Comparison of ENCODE assay signal across 19 cellular contexts in genomic region chr11:33325456-33325855, GRCh38. TPM values are rescaled to one million over a fixed set of nuclear protein-coding genes. Genes with fewer than 3 reads are reported as not detected.
"Had no signal": no experiment of that assay in that cellular context is flagged by ENCODE, and none has a peak within 500 bp of the region (broad histone marks: within the 10 kb centered on the region; RNA-seq: fewer than 3 reads in every experiment).

No MANE protein-coding gene starts in this region.

- H3K36me3 Mint-ChIP-seq: natural killer cell treated with Interleukin-12 subunit alpha and Interleukin-12 subunit beta and Interleukin-15 and Interleukin-18, amount 100 ng/mL, for 72 hours; neural progenitor cell had no signal

- H3K9me3 ChIP-seq: colonic mucosa, heart right ventricle, left lung, ovary, tibial nerve, upper lobe of right lung, vagina had no signal

- H3K9ac ChIP-seq: neural progenitor cell had no signal

- ATAC-seq: left lung; natural killer cell treated with Interleukin-12 subunit alpha and Interleukin-12 subunit beta and Interleukin-15 and Interleukin-18, amount 100 ng/mL, for 72 hours; stimulated activated naive CD8-positive, alpha-beta T cell treated with anti-CD3 and anti-CD28 coated beads, Interleukin-15, Interleukin-2, amounts not matched to agents 100 U/mL and 50 U/mL, for 24 hours; upper lobe of right lung had no signal

- H3K4me1 Mint-ChIP-seq: neural progenitor cell had no signal

- H3K27me3 Mint-ChIP-seq: natural killer cell treated with Interleukin-12 subunit alpha and Interleukin-12 subunit beta and Interleukin-15 and Interleukin-18, amount 100 ng/mL, for 72 hours had no signal

- H3K9me3 Mint-ChIP-seq: endodermal cell; natural killer cell treated with Interleukin-12 subunit alpha and Interleukin-12 subunit beta and Interleukin-15 and Interleukin-18, amount 100 ng/mL, for 72 hours; neural progenitor cell had no signal

- H3K27ac Mint-ChIP-seq: endodermal cell; natural killer cell treated with Interleukin-12 subunit alpha and Interleukin-12 subunit beta and Interleukin-15 and Interleukin-18, amount 100 ng/mL, for 72 hours; neural progenitor cell had no signal

- DNase-seq: colonic mucosa; dermis blood vessel endothelial cell; endodermal cell; heart right ventricle; left lung; mesenchymal stem cell; midbrain; nucleus accumbens; ovary; right cardiac atrium; small intestine; stimulated activated CD4-positive, alpha-beta T cell treated with anti-CD3 and anti-CD28 coated beads, Interleukin-12 subunit alpha, Interleukin-12 subunit beta, amount 100 ng/mL, for 4 hours; stimulated activated naive CD8-positive, alpha-beta T cell treated with anti-CD3 and anti-CD28 coated beads, Interleukin-15, Interleukin-2, amounts not matched to agents 100 U/mL and 50 U/mL, for 24 hours; upper lobe of right lung had no signal

- H3K27ac ChIP-seq: colonic mucosa, left lung, neural progenitor cell, ovary, upper lobe of right lung, vagina had no signal

- H3K4me3 Mint-ChIP-seq: endodermal cell; natural killer cell treated with Interleukin-12 subunit alpha and Interleukin-12 subunit beta and Interleukin-15 and Interleukin-18, amount 100 ng/mL, for 72 hours; neural progenitor cell had no signal

- H3K27me3 ChIP-seq: colonic mucosa, heart right ventricle, left lung, neural progenitor cell, ovary, tibial nerve, upper lobe of right lung, vagina had no signal

- H3K36me3 ChIP-seq: colonic mucosa, neural progenitor cell, ovary, upper lobe of right lung had no signal

- H3K4me1 ChIP-seq: colonic mucosa, neural progenitor cell had no signal

- H3K4me3 ChIP-seq: colonic mucosa, heart right ventricle, left lung, lung, neural progenitor cell, ovary, tibial nerve, upper lobe of right lung, vagina had no signal

RNA-seq across cellular contexts. Expression of gene KIAA1549L, which starts 50.5 kb away (rescaled TPM):
- total RNA-seq: natural killer cell treated with Interleukin-12 subunit alpha and Interleukin-12 subunit beta and Interleukin-15 and Interleukin-18, amount 100 ng/mL, for 72 hours; upper lobe of right lung had no signal
